In the genomic region with DNA sequence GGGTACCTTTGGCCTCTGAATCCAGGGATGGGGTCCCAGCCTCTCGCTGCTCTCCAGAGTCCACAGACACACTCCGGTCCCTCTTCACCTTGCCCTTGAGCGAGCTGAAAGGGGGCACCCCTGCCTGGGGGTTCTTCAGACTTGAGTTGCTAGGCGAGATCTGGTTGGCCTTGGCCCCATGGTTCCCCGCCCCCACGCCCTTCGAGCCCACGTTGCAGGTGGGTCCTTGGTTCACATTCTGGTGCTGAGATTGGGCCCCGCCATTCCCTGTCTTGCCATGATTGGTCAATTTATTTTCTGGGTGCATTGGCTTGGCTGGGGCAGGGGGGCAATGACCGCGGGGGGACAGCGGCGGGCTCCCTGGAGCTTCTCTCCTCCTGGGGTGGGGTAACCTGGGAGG, we compare ENCODE assay signal across 1 cellular context.
TF ChIP-seq lines count a peak whose summit lies in the region.

No MANE protein-coding gene starts in this region.

TF ChIP-seq in IMR-90, 13 proteins besides CTCF, POLR2A, EP300 and RAD21:
- TF ChIP-seq ELK1 (IDR thresholded peaks at IDR 0.05; ENCODE audit: borderline replicate concordance, low read depth, low read length) (no peak), RFX5 (IDR thresholded peaks at IDR 0.05; ENCODE audit: low read depth, low read length) (no peak), RCOR1 (IDR thresholded peaks at IDR 0.05; ENCODE audit: insufficient replicate concordance, low read length) (no peak), MAZ (IDR thresholded peaks at IDR 0.05; ENCODE audit: borderline replicate concordance, low read depth, low read length) (no peak), CEBPB (IDR thresholded peaks at IDR 0.05; ENCODE audit: low read depth, low read length) (no peak)
